In the genomic region with DNA sequence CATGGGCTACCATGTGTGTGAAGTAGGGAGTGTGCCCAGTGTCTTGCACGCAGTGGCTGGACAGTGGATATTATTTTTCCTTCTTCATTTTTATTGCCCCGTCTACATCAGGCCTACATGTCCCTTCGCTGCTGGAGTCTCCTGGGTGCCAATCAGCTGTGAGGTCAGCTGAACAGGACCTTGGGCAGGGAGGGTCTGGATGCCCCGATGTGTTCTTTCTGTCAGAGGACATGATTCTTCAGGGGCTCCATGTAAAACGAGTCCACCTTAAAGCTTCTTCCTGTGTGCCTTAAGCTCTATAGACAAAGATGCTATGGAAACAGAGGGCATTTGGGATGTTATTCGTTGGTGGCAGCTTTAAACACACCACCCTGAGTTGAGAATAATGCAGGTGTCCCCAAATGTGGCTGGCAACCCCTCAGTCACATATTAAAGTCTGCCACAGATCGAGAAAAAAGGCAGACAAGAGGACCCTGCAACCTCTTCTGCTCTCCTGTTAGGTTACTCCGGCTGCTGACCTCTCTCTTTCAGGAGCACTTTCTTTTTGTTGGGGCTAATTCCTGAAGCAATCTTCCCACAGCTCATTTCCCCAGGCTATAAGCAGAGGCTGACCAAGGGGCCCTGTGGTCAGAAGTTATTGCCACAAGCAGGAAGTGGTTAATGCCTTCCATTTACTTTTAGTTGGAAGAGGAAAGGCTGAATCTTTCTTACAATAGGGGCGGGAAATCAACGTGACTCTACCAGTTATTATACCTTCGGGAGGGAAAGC, we compare ENCODE assay signal across 11 cellular contexts. TPM values are rescaled to one million over a fixed set of nuclear protein-coding genes. Genes with fewer than 3 reads are reported as not detected.
DNase-seq lines count a peak whose midpoint lies in the region; ATAC-seq and TF ChIP-seq lines count a peak whose summit lies in the region.
"Had no signal": no experiment of that assay in that cellular context is flagged by ENCODE, and none has a peak within 500 bp of the region (broad histone marks: within the 10 kb centered on the region; RNA-seq: fewer than 3 reads in every experiment).

No MANE protein-coding gene starts in this region.

- H3K27me3 ChIP-seq in prostate gland (replicated peaks; ENCODE audit: insufficient read depth) = no peaks in the 10 kb centered on the region

- peak; percentile 38 for ATAC-seq in GM19351 (IDR thresholded peaks at IDR 0.05; ENCODE audit: unreplicated experiment)
- no peak for ATAC-seq in activated naive CD4-positive, alpha-beta T cell treated with anti-CD3 and anti-CD28 coated beads, Interleukin-2, amount 50 U/mL, for 72 hours
- ATAC-seq in stimulated activated effector memory CD8-positive, alpha-beta T cell treated with anti-CD3 and anti-CD28 coated beads, Interleukin-12 subunit alpha, Interleukin-12 subunit beta, amount 100 ng/mL, for 72 hours = no peak

- WGBS in prostate gland = 77% methylated on average over 11 of the region's 11 CpGs

- no peak overlapping the region for H3K4me3 Mint-ChIP-seq in stimulated activated effector memory CD8-positive, alpha-beta T cell treated with anti-CD3 and anti-CD28 coated beads, Interleukin-12 subunit alpha, Interleukin-12 subunit beta, amount 100 ng/mL, for 72 hours
- H3K4me3 Mint-ChIP-seq: dendritic cell treated with granulocyte-macrophage colony-stimulating factor and Interleukin-4, amounts not matched to agents 40 ng/mL and 50 ng/mL, for 4 days had no signal

- intact Hi-C loops in prostate gland (cut with DNase I) = no loop called here

- no peak for TF ChIP-seq POLR2A in prostate gland (IDR thresholded peaks at IDR 0.05)

- H3K27ac ChIP-seq in prostate gland = peak overlapping the region; percentile 79 to 80
- H3K27ac ChIP-seq: parathyroid adenoma had no signal

- no peaks in the 10 kb centered on the region for H3K9me3 ChIP-seq in prostate gland

- H3K4me1 ChIP-seq in prostate gland (replicated peaks) = peaks cover 6% of the 10 kb centered on the region

- H3K4me1 Mint-ChIP-seq in stimulated activated effector memory CD8-positive, alpha-beta T cell treated with anti-CD3 and anti-CD28 coated beads, Interleukin-12 subunit alpha, Interleukin-12 subunit beta, amount 100 ng/mL, for 72 hours = peaks cover 6% of the 10 kb centered on the region

- H3K9me3 Mint-ChIP-seq in activated naive CD4-positive, alpha-beta T cell treated with anti-CD3 and anti-CD28 coated beads, Interleukin-2, amount 50 U/mL, for 72 hours = no peaks in the 10 kb centered on the region
- no peaks in the 10 kb centered on the region for H3K9me3 Mint-ChIP-seq in stimulated activated effector memory CD8-positive, alpha-beta T cell treated with anti-CD3 and anti-CD28 coated beads, Interleukin-12 subunit alpha, Interleukin-12 subunit beta, amount 100 ng/mL, for 72 hours
- H3K9me3 Mint-ChIP-seq: dendritic cell treated with granulocyte-macrophage colony-stimulating factor and Interleukin-4, amounts not matched to agents 40 ng/mL and 50 ng/mL, for 4 days had no signal

- H3K36me3 ChIP-seq in prostate gland = no peaks in the 10 kb centered on the region

- TF ChIP-seq CTCF in prostate gland (IDR thresholded peaks at IDR 0.05) = no peak

- no peak overlapping the region for H3K27ac Mint-ChIP-seq in activated naive CD4-positive, alpha-beta T cell treated with anti-CD3 and anti-CD28 coated beads, Interleukin-2, amount 50 U/mL, for 72 hours
- H3K27ac Mint-ChIP-seq in stimulated activated effector memory CD8-positive, alpha-beta T cell treated with anti-CD3 and anti-CD28 coated beads, Interleukin-12 subunit alpha, Interleukin-12 subunit beta, amount 100 ng/mL, for 72 hours = no peak overlapping the region
- H3K27ac Mint-ChIP-seq: dendritic cell treated with granulocyte-macrophage colony-stimulating factor and Interleukin-4, amounts not matched to agents 40 ng/mL and 50 ng/mL, for 4 days had no signal

- H3K36me3 Mint-ChIP-seq in activated naive CD4-positive, alpha-beta T cell treated with anti-CD3 and anti-CD28 coated beads, Interleukin-2, amount 50 U/mL, for 72 hours = no peaks in the 10 kb centered on the region
- H3K36me3 Mint-ChIP-seq in stimulated activated effector memory CD8-positive, alpha-beta T cell treated with anti-CD3 and anti-CD28 coated beads, Interleukin-12 subunit alpha, Interleukin-12 subunit beta, amount 100 ng/mL, for 72 hours = no peaks in the 10 kb centered on the region

- peak; percentile 89 for DNase-seq in MV-4-11 (lab: John Stamatoyannopoulos, UW)
- peak; percentile 9 for DNase-seq in dermis blood vessel endothelial cell
- no peak for DNase-seq in prostate gland (ENCODE audit: low spot score)
- no peak for DNase-seq in activated naive CD4-positive, alpha-beta T cell treated with anti-CD3 and anti-CD28 coated beads, Interleukin-2, amount 50 U/mL, for 72 hours (ENCODE audit: low spot score in 2 of 2)
- no peak for DNase-seq in stimulated activated effector memory CD8-positive, alpha-beta T cell treated with anti-CD3 and anti-CD28 coated beads, Interleukin-12 subunit alpha, Interleukin-12 subunit beta, amount 100 ng/mL, for 72 hours (ENCODE audit: low spot score in 2 of 2)
- no peak for DNase-seq in NCI-H2081 treated with DMSO at 0.1 percent for 48 hours (lab: John Stamatoyannopoulos, UW)
- no peak for DNase-seq in NCI-H82 (lab: John Stamatoyannopoulos, UW)
- DNase-seq: DMS79 had no signal

- H3K4me3 ChIP-seq in prostate gland = no peak overlapping the region

RNA-seq across cellular contexts. Expression of a gene that starts 20.0 kb away (rescaled TPM):
- total RNA-seq in dermis blood vessel endothelial cell (0.17 and 0.33 TPM in 2 replicates), prostate gland (100 to 1,000 TPM; 224 to 392 TPM)
- total RNA-seq in activated naive CD4-positive, alpha-beta T cell treated with anti-CD3 and anti-CD28 coated beads, Interleukin-2, amount 50 U/mL, for 72 hours = 1 to 10 TPM in 1 of 2 donors, under 1 TPM in 1; 0.91 to 1.2 TPM

Comparison
In these comparisons a context has a peak if more than half of its experiments do, and no peak if none do; other contexts are left out.
1. DNase-seq: peak in MV-4-11 (single experiment) and dermis blood vessel endothelial cell (single experiment); none in prostate gland (single experiment), activated naive CD4-positive, alpha-beta T cell treated with anti-CD3 and anti-CD28 coated beads, Interleukin-2, amount 50 U/mL, for 72 hours (0 of 2), stimulated activated effector memory CD8-positive, alpha-beta T cell treated with anti-CD3 and anti-CD28 coated beads, Interleukin-12 subunit alpha, Interleukin-12 subunit beta, amount 100 ng/mL, for 72 hours (0 of 2), NCI-H2081 treated with DMSO at 0.1 percent for 48 hours (single experiment) and NCI-H82 (single experiment).
2. RNA of a gene that starts 20.0 kb away (total RNA-seq): 224 to 392 TPM in prostate gland; 0.91 to 1.2 TPM in activated naive CD4-positive, alpha-beta T cell treated with anti-CD3 and anti-CD28 coated beads, Interleukin-2, amount 50 U/mL, for 72 hours and 0.17 to 0.33 TPM in dermis blood vessel endothelial cell; every median in the first group is over 100 times any median in the second.